Comparison of ENCODE assay signal across 8 cellular contexts in genomic region chr1:51506537-51506936, GRCh38. TPM values are rescaled to one million over a fixed set of nuclear protein-coding genes. Genes with fewer than 3 reads are reported as not detected.
A peak's percentile ranks its signal among the peaks of the same experiment; 100 is the strongest.
DNase-seq lines count a peak whose midpoint lies in the region; ATAC-seq and TF ChIP-seq lines count a peak whose summit lies in the region.

No MANE protein-coding gene starts in this region.

- no peaks in the 10 kb centered on the region for H3K9me3 ChIP-seq in fibroblast of lung (ENCODE audit: control insufficient read depth, insufficient read depth, low read depth, low read length)

- no peaks in the 10 kb centered on the region for H4K20me1 ChIP-seq in fibroblast of lung (ENCODE audit: control insufficient read depth, extremely low read depth, insufficient read depth, low read length)

- H3K36me3 ChIP-seq in fibroblast of lung (ENCODE audit: control insufficient read depth, insufficient read depth, low read length): no peaks in the 10 kb centered on the region

- H3K79me2 ChIP-seq in fibroblast of lung (ENCODE audit: control insufficient read depth, insufficient read depth, low read length): peaks cover 30% of the 10 kb centered on the region

- ATAC-seq in GM18870 (IDR thresholded peaks at IDR 0.05; ENCODE audit: unreplicated experiment) (peak; percentile 35), GM21825 (IDR thresholded peaks at IDR 0.05; ENCODE audit: unreplicated experiment) (no peak), GM19452 (IDR thresholded peaks at IDR 0.05; ENCODE audit: unreplicated experiment) (no peak)

- H3K9me3 Mint-ChIP-seq in stimulated activated naive CD8-positive, alpha-beta T cell treated with anti-CD3 and anti-CD28 coated beads, Interleukin-15, Interleukin-2, amounts not matched to agents 100 ng/mL and 50 ng/mL, for 24 hours: no peaks in the 10 kb centered on the region

- H3K9ac ChIP-seq in fibroblast of lung (ENCODE audit: insufficient read depth, low read length): no peak overlapping the region

- H3K27ac ChIP-seq in fibroblast of lung (ENCODE audit: insufficient read depth, low read length): no peak overlapping the region

- peak; percentile 86 for DNase-seq in M059J (ENCODE audit: low read depth)
- peak; percentile 91 to 92 for DNase-seq in fibroblast of lung (ENCODE audit: low read depth in 2 of 2)
- DNase-seq in DMS79 (lab: John Stamatoyannopoulos, UW): no peak
- no peak for DNase-seq in pons (ENCODE audit: low spot score)

- H3K27ac Mint-ChIP-seq in stimulated activated naive CD8-positive, alpha-beta T cell treated with anti-CD3 and anti-CD28 coated beads, Interleukin-15, Interleukin-2, amounts not matched to agents 100 ng/mL and 50 ng/mL, for 24 hours: peak overlapping the region; percentile 89

- H3K4me1 Mint-ChIP-seq in stimulated activated naive CD8-positive, alpha-beta T cell treated with anti-CD3 and anti-CD28 coated beads, Interleukin-15, Interleukin-2, amounts not matched to agents 100 ng/mL and 50 ng/mL, for 24 hours (ENCODE audit: low read depth): peaks cover 84% of the 10 kb centered on the region

- H3K27me3 ChIP-seq in fibroblast of lung (ENCODE audit: control insufficient read depth, insufficient read depth, low read length): no peaks in the 10 kb centered on the region

- H3K4me3 Mint-ChIP-seq in stimulated activated naive CD8-positive, alpha-beta T cell treated with anti-CD3 and anti-CD28 coated beads, Interleukin-15, Interleukin-2, amounts not matched to agents 100 ng/mL and 50 ng/mL, for 24 hours: peak overlapping the region; percentile 7

- no peak for TF ChIP-seq CTCF in fibroblast of lung (conservative IDR thresholded peaks at IDR 0.05 in 1 of 2, IDR thresholded peaks at IDR 0.05 in 1 of 2; ENCODE audit: low read depth in 1 of 2, low read length in 2 of 2)

- no peaks in the 10 kb centered on the region for H3K4me1 ChIP-seq in fibroblast of lung (ENCODE audit: control insufficient read depth, extremely low read depth, insufficient read depth, low read length)

- H2AFZ ChIP-seq in fibroblast of lung (ENCODE audit: low read length): no peak overlapping the region

- peak overlapping the region; percentile 65 for H3K4me2 ChIP-seq in fibroblast of lung (ENCODE audit: extremely low read depth, insufficient read depth, low read length)

- H3K4me3 ChIP-seq in fibroblast of lung (replicated peaks in 1 of 4; ENCODE audit: control extremely low read depth in 1 of 4, insufficient read depth in 1 of 4, low read depth in 3 of 4, low read length in 4 of 4): peak overlapping the region in 2 of 4 experiments; percentile 31 to 44

- H3K36me3 Mint-ChIP-seq in stimulated activated naive CD8-positive, alpha-beta T cell treated with anti-CD3 and anti-CD28 coated beads, Interleukin-15, Interleukin-2, amounts not matched to agents 100 ng/mL and 50 ng/mL, for 24 hours (ENCODE audit: low read depth): peaks cover 34% of the 10 kb centered on the region

- H3K27me3 Mint-ChIP-seq in stimulated activated naive CD8-positive, alpha-beta T cell treated with anti-CD3 and anti-CD28 coated beads, Interleukin-15, Interleukin-2, amounts not matched to agents 100 ng/mL and 50 ng/mL, for 24 hours: no peaks in the 10 kb centered on the region

RNA-seq across cellular contexts. Expression of gene EPS15, which starts 12.5 kb away (rescaled TPM):
- total RNA-seq in M059J (2014; rRNA removed; shearing (Covaris generic)): 28.0 and 46.1 TPM in 2 replicates
- 63.9 and 75.5 TPM in 2 replicates for total RNA-seq in fibroblast of lung
- polyA plus RNA-seq in fibroblast of lung: 50.1 and 67.7 TPM in 2 replicates
- 22.3 and 29.1 TPM in 2 replicates for polyA plus RNA-seq in fibroblast of lung (2012)
- polyA minus RNA-seq in fibroblast of lung (ENCODE audit: low replicate concordance): 8.3 and 11.0 TPM in 2 replicates

Comparison
In these comparisons a context has a peak if more than half of its experiments do, and no peak if none do; other contexts are left out.
1. DNase-seq: peak in M059J (single experiment) and fibroblast of lung (2 of 2); none in DMS79 (single experiment) and pons (single experiment).